ENCODE assay signal across 20 cellular contexts in genomic region chr3:32487781-32488526, GRCh38.
"Had no signal": no experiment of that assay in that cellular context is flagged by ENCODE, and none has a peak within 500 bp of the region (broad histone marks: within the 10 kb centered on the region; RNA-seq: fewer than 3 reads in every experiment).

No MANE protein-coding gene starts in this region.

- H3K27ac ChIP-seq: brain microvascular endothelial cell, right atrium auricular region, stomach had no signal

- H3K9me3 Mint-ChIP-seq: activated naive CD8-positive, alpha-beta T cell treated with anti-CD3 and anti-CD28 coated beads, Interleukin-2, amount 10 ng/mL, durations not matched to agents 7 days and 5 days; T-cell had no signal

- H3K4me3 Mint-ChIP-seq: activated naive CD8-positive, alpha-beta T cell treated with anti-CD3 and anti-CD28 coated beads, Interleukin-2, amount 10 ng/mL, durations not matched to agents 7 days and 5 days; nephron progenitor cell; T-cell had no signal

- H3K9me3 ChIP-seq: right atrium auricular region, stomach had no signal

- H3K27me3 ChIP-seq: brain microvascular endothelial cell, right atrium auricular region, stomach had no signal

- ATAC-seq: esophagus mucosa, SK-N-SH treated with all-trans-retinoic acid at 6 μM for 48 hours, T-cell had no signal

- H3K27ac Mint-ChIP-seq: activated naive CD8-positive, alpha-beta T cell treated with anti-CD3 and anti-CD28 coated beads, Interleukin-2, amount 10 ng/mL, durations not matched to agents 7 days and 5 days; nephron progenitor cell had no signal

- H3K27me3 Mint-ChIP-seq: activated naive CD8-positive, alpha-beta T cell treated with anti-CD3 and anti-CD28 coated beads, Interleukin-2, amount 10 ng/mL, durations not matched to agents 7 days and 5 days; T-cell had no signal

- DNase-seq: activated CD4-positive, alpha-beta T cell treated with anti-CD3 and anti-CD28 coated beads, Interleukin-2, amount 50 U/mL, for 1 hour; activated CD8-positive, alpha-beta memory T cell treated with anti-CD3 and anti-CD28 coated beads for 24 hours; activated CD8-positive, alpha-beta memory T cell treated with anti-CD3 and anti-CD28 coated beads, Interleukin-2, amount 50 U/mL, for 48 hours; activated naive CD4-positive, alpha-beta T cell; activated naive CD8-positive, alpha-beta T cell treated with anti-CD3 and anti-CD28 coated beads, Interleukin-2, amount 10 ng/mL, durations not matched to agents 7 days and 5 days; aorta; brain microvascular endothelial cell; central memory CD4-positive, alpha-beta T cell; effector CD4-positive, alpha-beta T cell; nephron progenitor cell; occipital lobe; SIG-M5; stimulated activated CD4-positive, alpha-beta T cell treated with anti-CD3 and anti-CD28 coated beads, Interleukin-2, amount 100 ng/mL, for 48 hours; stomach; T-cell; T1000 had no signal

- H3K4me3 ChIP-seq: coronary artery, right atrium auricular region, stomach had no signal
